26 cellular contexts compared by ENCODE assay signal in genomic region chr1:39542924-39543323, GRCh38. TPM values are rescaled to one million over a fixed set of nuclear protein-coding genes. Genes with fewer than 3 reads are reported as not detected.
"Had no signal": no experiment of that assay in that cellular context is flagged by ENCODE, and none has a peak within 500 bp of the region (broad histone marks: within the 10 kb centered on the region; RNA-seq: fewer than 3 reads in every experiment).

No MANE protein-coding gene starts in this region.

- H3K36me3 ChIP-seq: colonic mucosa had no signal

- H3K4me3 ChIP-seq: colonic mucosa, esophagus muscularis mucosa, gastroesophageal sphincter, heart left ventricle, hepatocyte, left lung, lung, mucosa of descending colon had no signal

- H3K27ac ChIP-seq: colonic mucosa, foreskin keratinocyte, hepatocyte, left lung had no signal

- H3K27me3 ChIP-seq: colonic mucosa, esophagus muscularis mucosa, foreskin keratinocyte, gastroesophageal sphincter, heart left ventricle, hepatocyte, left lung had no signal

- H3K4me1 Mint-ChIP-seq: mesothelial cell of epicardium had no signal

- H3K9me3 ChIP-seq: colonic mucosa, esophagus muscularis mucosa, gastroesophageal sphincter, heart left ventricle, left lung, mucosa of descending colon had no signal

- H3K4me3 Mint-ChIP-seq: dendritic cell treated with granulocyte-macrophage colony-stimulating factor and Interleukin-4, amounts not matched to agents 40 ng/mL and 50 ng/mL, for 4 days; effector memory CD8-positive, alpha-beta T cell; immature natural killer cell; memory B cell; mesothelial cell of epicardium had no signal

- DNase-seq: colonic mucosa; cortex of kidney; effector CD8-positive, alpha-beta T cell; effector memory CD8-positive, alpha-beta T cell; foreskin keratinocyte; heart left ventricle; hypothalamus; immature natural killer cell; islet precursor cell; kidney; kidney glomerular epithelial cell; left colon; left lung; left ventricle myocardium superior; mammary epithelial cell; mucosa of descending colon; naive B cell had no signal

- H3K9me3 Mint-ChIP-seq: dendritic cell treated with granulocyte-macrophage colony-stimulating factor and Interleukin-4, amounts not matched to agents 40 ng/mL and 50 ng/mL, for 4 days; effector memory CD8-positive, alpha-beta T cell; immature natural killer cell; memory B cell; mesothelial cell of epicardium had no signal

- H3K27me3 Mint-ChIP-seq: dendritic cell treated with granulocyte-macrophage colony-stimulating factor and Interleukin-4, amounts not matched to agents 40 ng/mL and 50 ng/mL, for 4 days; effector memory CD8-positive, alpha-beta T cell; memory B cell; naive B cell had no signal

- H3K27ac Mint-ChIP-seq: immature natural killer cell, memory B cell, mesothelial cell of epicardium had no signal

- ATAC-seq: effector memory CD8-positive, alpha-beta T cell; foreskin keratinocyte; gastroesophageal sphincter; heart left ventricle; left colon; left lung; left ventricle myocardium superior; mucosa of descending colon had no signal

- H3K4me1 ChIP-seq: colonic mucosa, foreskin keratinocyte had no signal

RNA-seq across cellular contexts. Expression of gene BMP8A, which starts 51.5 kb away (rescaled TPM):
- total RNA-seq: epithelial cell of proximal tubule, foreskin keratinocyte, left ventricle myocardium superior, mesothelial cell of epicardium had no signal
- polyA plus RNA-seq: esophagus, foreskin keratinocyte, immature natural killer cell, mammary epithelial cell had no signal
